In the genomic region with DNA sequence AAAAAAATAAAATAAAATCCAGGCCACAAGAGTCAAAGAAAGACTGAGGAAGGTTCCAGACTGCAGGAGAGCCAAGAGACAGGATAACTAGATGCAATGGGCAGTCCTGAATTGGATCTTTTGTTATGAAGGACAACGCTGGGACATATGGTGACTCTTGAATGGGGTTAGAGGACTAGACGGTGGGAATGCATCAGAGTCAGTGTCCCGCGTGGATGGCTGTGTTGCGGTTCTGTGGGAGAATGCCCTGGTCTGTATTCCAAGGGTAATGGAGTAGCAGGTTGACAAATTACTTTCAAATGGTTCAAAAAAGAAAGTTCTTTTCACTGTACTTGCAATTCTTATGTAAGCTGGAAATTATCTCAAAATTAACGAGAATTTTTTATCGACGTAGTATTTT, we compare ENCODE assay signal across 14 cellular contexts. TPM values are rescaled to one million over a fixed set of nuclear protein-coding genes. Genes with fewer than 3 reads are reported as not detected.
DNase-seq lines count a peak whose midpoint lies in the region; ATAC-seq, FAIRE-seq and TF ChIP-seq lines count a peak whose summit lies in the region.
"Had no signal": no experiment of that assay in that cellular context is flagged by ENCODE, and none has a peak within 500 bp of the region (broad histone marks: within the 10 kb centered on the region; RNA-seq: fewer than 3 reads in every experiment).

No MANE protein-coding gene starts in this region.

- H3K27ac ChIP-seq in right atrium auricular region (peak overlapping the region; percentile 94 to 95), uterus (peak overlapping the region; percentile 84 to 86), small intestine (ENCODE audit: low read depth in 1 of 2, low read length in 1 of 2) (peak overlapping the region in 1 of 2 donors; percentile 22)
- no peak overlapping the region for H3K27ac ChIP-seq in naive thymus-derived CD4-positive, alpha-beta T cell (ENCODE audit: low read depth, low read length)

- ATAC-seq in left ventricle myocardium superior (no peak), GM21576 (IDR thresholded peaks at IDR 0.05; ENCODE audit: unreplicated experiment) (no peak)
- ATAC-seq in naive thymus-derived CD4-positive, alpha-beta T cell, result no peak

- POLR2A ChIA-PET in naive thymus-derived CD4-positive, alpha-beta T cell (lab: Charles Lee), result interaction anchor here (2.4 kb wide), 1 partner anchor 20 kb away, joined by 8 read pairs; a partner anchor contains a TSS

- CTCF ChIA-PET in naive thymus-derived CD4-positive, alpha-beta T cell (lab: Charles Lee), result no interaction called here

- H3K9me3 ChIP-seq in right atrium auricular region (no peaks in the 10 kb centered on the region), uterus (no peaks in the 10 kb centered on the region), small intestine (ENCODE audit: control insufficient read depth, low read depth) (no peaks in the 10 kb centered on the region)
- no peaks in the 10 kb centered on the region for H3K9me3 ChIP-seq in naive thymus-derived CD4-positive, alpha-beta T cell (ENCODE audit: control insufficient read depth in 2 of 3, low read length in 3 of 3)
- H3K9me3 ChIP-seq: BLaER1 had no signal

- peaks cover 7% of the 10 kb centered on the region for H3K36me3 ChIP-seq in right atrium auricular region
- peaks cover 0 to 13% (median 0%) of the 10 kb centered on the region in 3 experiments for H3K36me3 ChIP-seq in naive thymus-derived CD4-positive, alpha-beta T cell (ENCODE audit: control insufficient read depth in 2 of 3, insufficient read depth in 3 of 3, low read length in 3 of 3)
- H3K36me3 ChIP-seq in uterus, result no peaks in the 10 kb centered on the region
- H3K36me3 ChIP-seq in small intestine (ENCODE audit: control insufficient read depth in 2 of 2, insufficient read depth in 2 of 2, low read length in 2 of 2), result peaks cover 0 to 2% of the 10 kb centered on the region in 2 donors

- peak overlapping the region in 3 of 5 experiments; percentile 6 to 63 (median 45) for H3K27ac Mint-ChIP-seq in brain
- H3K27ac Mint-ChIP-seq in naive thymus-derived CD4-positive, alpha-beta T cell, result peak overlapping the region in 5 of 9 donors; percentile 2 to 90 (median 46)

- H3K4me3 ChIP-seq in right atrium auricular region, result no peak overlapping the region
- no peak overlapping the region for H3K4me3 ChIP-seq in naive thymus-derived CD4-positive, alpha-beta T cell (ENCODE audit: low read length)
- H3K4me3 ChIP-seq in uterus, result no peak overlapping the region
- H3K4me3 ChIP-seq in small intestine (ENCODE audit: low read depth in 1 of 2, low read length in 2 of 2), result no peak overlapping the region
- H3K4me3 ChIP-seq: BLaER1 had no signal

- H3K9me3 Mint-ChIP-seq in brain, result no peaks in the 10 kb centered on the region
- peaks cover 0 to 3% (median 0%) of the 10 kb centered on the region in 11 donors for H3K9me3 Mint-ChIP-seq in naive thymus-derived CD4-positive, alpha-beta T cell

- 89 to 95% (median 95%) methylated on average over 8 of the region's 8 CpGs for WGBS in small intestine, 3 donors

- peaks cover 54% of the 10 kb centered on the region for H3K36me3 Mint-ChIP-seq in brain
- peaks cover 0 to 37% (median 7%) of the 10 kb centered on the region in 5 donors for H3K36me3 Mint-ChIP-seq in naive thymus-derived CD4-positive, alpha-beta T cell

- no peaks in the 10 kb centered on the region for H3K27me3 ChIP-seq in right atrium auricular region
- H3K27me3 ChIP-seq in naive thymus-derived CD4-positive, alpha-beta T cell (ENCODE audit: control insufficient read depth in 2 of 2, insufficient read depth in 2 of 2, low read length in 2 of 2), result no peaks in the 10 kb centered on the region
- no peaks in the 10 kb centered on the region for H3K27me3 ChIP-seq in uterus
- no peaks in the 10 kb centered on the region for H3K27me3 ChIP-seq in small intestine (ENCODE audit: control insufficient read depth in 2 of 2, insufficient read depth in 2 of 2, low read length in 2 of 2)
- H3K27me3 ChIP-seq: BLaER1 had no signal

- H3K4me1 ChIP-seq in right atrium auricular region (peaks cover 0 to 97% of the 10 kb centered on the region in 2 donors), uterus (peaks cover 7 to 29% of the 10 kb centered on the region in 2 donors), small intestine (ENCODE audit: control insufficient read depth in 2 of 2, insufficient read depth in 1 of 2, low read depth in 1 of 2, low read length in 1 of 2) (peaks cover 0 to 19% of the 10 kb centered on the region in 2 donors)
- H3K4me1 ChIP-seq in naive thymus-derived CD4-positive, alpha-beta T cell (ENCODE audit: control insufficient read depth in 2 of 2, insufficient read depth in 2 of 2, low read length in 2 of 2), result peaks cover 18% of the 10 kb centered on the region in 2 donors

- no peak for FAIRE-seq in small intestine (lab: Jason Lieb, UNC)
- FAIRE-seq: kidney had no signal

- no peak overlapping the region for H3K4me3 Mint-ChIP-seq in brain
- peak overlapping the region in 1 of 10 donors; percentile 47 for H3K4me3 Mint-ChIP-seq in naive thymus-derived CD4-positive, alpha-beta T cell

- H3K4me1 Mint-ChIP-seq in brain, result peaks cover 53% of the 10 kb centered on the region
- peaks cover 17 to 73% (median 30%) of the 10 kb centered on the region in 7 donors for H3K4me1 Mint-ChIP-seq in naive thymus-derived CD4-positive, alpha-beta T cell

- no peaks in the 10 kb centered on the region for H3K27me3 Mint-ChIP-seq in brain
- H3K27me3 Mint-ChIP-seq in naive thymus-derived CD4-positive, alpha-beta T cell, result no peaks in the 10 kb centered on the region

- intact Hi-C loops in left ventricle myocardium superior (cut with micrococcal nuclease), result no loop called here
- intact Hi-C loops in naive thymus-derived CD4-positive, alpha-beta T cell (cut with micrococcal nuclease), result no loop called here
- intact Hi-C loops in uterus (cut with DNase I; ENCODE audit: low total_unique reads), result no loop called here

- TF ChIP-seq CTCF in right atrium auricular region (IDR thresholded peaks at IDR 0.05) (no peak), brain (conservative IDR thresholded peaks at IDR 0.05) (no peak), uterus (IDR thresholded peaks at IDR 0.05) (no peak)

- DNase-seq in right atrium auricular region (ENCODE audit: low spot score), result no peak
- no peak for DNase-seq in left ventricle myocardium superior
- DNase-seq in naive thymus-derived CD4-positive, alpha-beta T cell, result no peak
- DNase-seq in uterus, result no peak
- no peak for DNase-seq in small intestine
- no peak for DNase-seq in NCI-H524 (lab: John Stamatoyannopoulos, UW)
- DNase-seq: activated effector memory CD4-positive, alpha-beta T cell treated with Interleukin-2 at 50 U/mL for 16 hours; KG1; kidney; NCI-H69 had no signal

- no peak for TF ChIP-seq POLR2A in uterus (IDR thresholded peaks at IDR 0.05)

RNA-seq across cellular contexts. Expression of a gene that starts 20.1 kb away (rescaled TPM):
- total RNA-seq in right atrium auricular region, result 10 to 100 TPM; 22.0 to 25.9 TPM
- 31.2 TPM for total RNA-seq in left ventricle myocardium superior
- polyA plus RNA-seq in brain (ENCODE audit: insufficient read depth, low read depth, low replicate concordance), result 9.9 TPM
- total RNA-seq in naive thymus-derived CD4-positive, alpha-beta T cell, result 10 to 100 TPM; 23.4 to 32.8 (median 29.9) TPM
- polyA plus RNA-seq in naive thymus-derived CD4-positive, alpha-beta T cell, result 1 to 10 TPM; 5.2 to 7.7 TPM
- 10 to 100 TPM in 2 of 4 donors, 1 to 10 TPM in 2; 8.7 to 55.4 (median 10.7) TPM for total RNA-seq in uterus
- 1 to 10 TPM; 1.6 to 7.0 (median 2.2) TPM for polyA plus RNA-seq in small intestine

RNA-seq across cellular contexts. Expression of a gene that starts 42.7 kb away (rescaled TPM):
- total RNA-seq in right atrium auricular region, result not detected
- not detected for total RNA-seq in left ventricle myocardium superior
- 0.78 TPM for polyA plus RNA-seq in brain (ENCODE audit: insufficient read depth, low read depth, low replicate concordance)
- not detected for total RNA-seq in naive thymus-derived CD4-positive, alpha-beta T cell
- polyA plus RNA-seq in naive thymus-derived CD4-positive, alpha-beta T cell, result not detected
- total RNA-seq in uterus, result not detected
- not detected for polyA plus RNA-seq in small intestine
- total RNA-seq: epithelial cell of proximal tubule had no signal
